ENCODE assay signal across 8 cellular contexts in the genomic region with DNA sequence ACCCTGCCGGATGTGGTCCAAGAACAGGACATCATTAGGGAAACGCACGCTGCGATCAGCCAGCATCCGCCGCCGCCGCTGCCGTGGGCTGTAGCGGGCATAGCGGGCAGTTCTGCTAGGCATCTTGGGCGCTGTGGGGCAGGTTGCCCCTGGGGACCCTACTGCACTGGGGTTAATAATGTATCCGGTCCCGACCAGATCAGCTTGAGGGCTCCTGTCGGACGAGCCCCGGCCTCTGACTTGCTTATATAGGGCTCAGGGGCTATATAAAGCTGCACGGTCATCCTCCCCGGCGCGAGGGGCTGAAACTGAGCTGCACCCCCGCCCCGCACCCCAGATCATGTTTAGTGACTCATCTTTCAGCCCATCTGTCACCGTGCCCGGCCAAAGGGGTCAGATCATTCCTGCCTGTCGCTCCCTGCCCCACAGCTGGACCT. TPM values are rescaled to one million over a fixed set of nuclear protein-coding genes. Genes with fewer than 3 reads are reported as not detected.
DNase-seq lines count a peak whose midpoint lies in the region; ATAC-seq and TF ChIP-seq lines count a peak whose summit lies in the region.

A gene with protein sequence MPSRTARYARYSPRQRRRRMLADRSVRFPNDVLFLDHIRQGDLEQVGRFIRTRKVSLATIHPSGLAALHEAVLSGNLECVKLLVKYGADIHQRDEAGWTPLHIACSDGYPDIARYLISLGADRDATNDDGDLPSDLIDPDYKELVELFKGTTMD (minus strand): TSS at position 220 of the 437 bp plus-strand sequence. CDS start 97 bp downstream, at position 123.

- H3K9me3 ChIP-seq in HUES64 (ENCODE audit: insufficient read depth, low read depth, low read length) (no peaks in the 10 kb centered on the region), mesodermal cell (ENCODE audit: control insufficient read depth, low read length) (no peaks in the 10 kb centered on the region)

- H3K4me3 ChIP-seq in HUES64 (ENCODE audit: low read length) (peak within 1 kb of the TSS; percentile 97), brain microvascular endothelial cell (ENCODE audit: low read depth, low read length) (peak within 1 kb of the TSS; percentile 68), mesodermal cell (ENCODE audit: extremely low read depth, insufficient read depth, low read length, poor library complexity, severe bottlenecking) (peak within 1 kb of the TSS; percentile 76)

- H3K27me3 ChIP-seq in HUES64 (ENCODE audit: insufficient read depth, low read length) (no peaks in the 10 kb centered on the region), brain microvascular endothelial cell (replicated peaks) (no peaks in the 10 kb centered on the region)

- WGBS in HUES64: 94% methylated on average over 26 of the region's 26 CpGs
- 94 to 95% methylated on average over 26 of the region's 26 CpGs for WGBS in mesodermal cell (ENCODE audit: insufficient coverage in 2 of 2), 2 experiments

- DNase-seq in brain microvascular endothelial cell: no peak
- DNase-seq in NCI-H1092 treated with DMSO at 0.1 percent for 48 hours (lab: John Stamatoyannopoulos, UW): no peak
- DNase-seq in NK-92 treated with Interleukin-12 subunit alpha and Interleukin-12 subunit beta, amount 100 ng/mL, for 24 hours (lab: John Stamatoyannopoulos, UW): no peak

- H3K36me3 ChIP-seq in HUES64 (ENCODE audit: insufficient read depth, low read length) (no peaks in the 10 kb centered on the region), brain microvascular endothelial cell (replicated peaks) (no peaks in the 10 kb centered on the region), mesodermal cell (ENCODE audit: control insufficient read depth, insufficient read depth, low read length) (peaks cover 2% of the 10 kb centered on the region)

- H3K4me1 ChIP-seq in HUES64 (ENCODE audit: insufficient read depth, low read length): no peaks in the 10 kb centered on the region; the same call in 1 of the 2 replicates
- H3K4me1 ChIP-seq in mesodermal cell (ENCODE audit: control insufficient read depth, insufficient read depth, low read length, poor library complexity, severe bottlenecking): peaks cover 4% of the 10 kb centered on the region

- ATAC-seq in HG03108 (IDR thresholded peaks at IDR 0.05; ENCODE audit: unreplicated experiment) (no peak), GM19452 (IDR thresholded peaks at IDR 0.05; ENCODE audit: unreplicated experiment) (no peak)

- TF ChIP-seq CTCF in 22Rv1 (IDR thresholded peaks at IDR 0.05) (no peak), brain microvascular endothelial cell (IDR thresholded peaks at IDR 0.05; ENCODE audit: low read depth, low read length, missing control alignments) (no peak)

- peak within 1 kb of the TSS; percentile 99 for H3K9ac ChIP-seq in HUES64 (ENCODE audit: low read depth, low read length)

- in situ Hi-C loops in brain microvascular endothelial cell (cut with HindIII; ENCODE audit: low pct_ligation_motif_present, low sequenced_read_pairs): no loop called here

- H3K27ac ChIP-seq in 22Rv1 (peak within 1 kb of the TSS; percentile 83), HUES64 (ENCODE audit: low read depth, low read length) (no peak within 1 kb of the TSS), brain microvascular endothelial cell (no peak within 1 kb of the TSS), mesodermal cell (ENCODE audit: low read depth, low read length, severe bottlenecking) (no peak within 1 kb of the TSS)

RNA-seq across cellular contexts. Expression of the gene that starts here (rescaled TPM):
- polyA plus RNA-seq in HUES64 (2013, experiment 1 of 2): not detected
- not detected for polyA plus RNA-seq in HUES64 (2013, experiment 2 of 2)
- polyA plus RNA-seq in mesodermal cell (2013, experiment 1 of 2): not detected
- not detected for polyA plus RNA-seq in mesodermal cell (2013, experiment 2 of 2)
